ENCODE assay signal across 24 cellular contexts in the genomic region with DNA sequence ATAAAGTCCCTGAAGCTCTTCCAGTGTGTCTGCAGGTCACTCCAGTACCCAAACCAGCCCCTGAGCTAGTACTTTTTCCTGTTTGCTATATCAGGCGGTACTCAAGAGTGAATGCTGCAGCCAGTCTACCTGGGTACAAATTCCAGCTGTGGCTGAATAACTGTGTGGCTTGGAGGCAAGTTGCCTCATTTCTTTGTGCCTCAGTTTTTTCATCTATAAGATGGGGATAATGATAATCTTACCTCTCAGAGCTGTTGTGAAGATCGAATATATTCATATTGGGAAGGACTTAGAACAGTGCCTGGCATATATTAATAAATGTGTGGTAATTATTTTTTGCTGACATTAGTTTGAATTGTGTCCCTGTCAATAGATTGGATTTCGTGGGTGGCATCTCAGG.
"Had no signal": no experiment of that assay in that cellular context is flagged by ENCODE, and none has a peak within 500 bp of the region (broad histone marks: within the 10 kb centered on the region; RNA-seq: fewer than 3 reads in every experiment).

No MANE protein-coding gene starts in this region.

- H3K27ac ChIP-seq: neutrophil, pancreas, prostate gland, right atrium auricular region, stomach, thoracic aorta, thyroid gland, tibial nerve, upper lobe of left lung, vagina had no signal

- H3K36me3 ChIP-seq: neutrophil, pancreas, prostate gland, right atrium auricular region, sigmoid colon, stomach, thoracic aorta, thyroid gland, tibial nerve, upper lobe of left lung, vagina had no signal

- H3K4me3 ChIP-seq: pancreas, prostate gland, right atrium auricular region, sigmoid colon, stomach, thoracic aorta, thyroid gland, tibial nerve, upper lobe of left lung, vagina had no signal

- H3K9me3 ChIP-seq: neutrophil, pancreas, prostate gland, right atrium auricular region, sigmoid colon, stomach, thoracic aorta, thyroid gland, tibial nerve, upper lobe of left lung, vagina had no signal

- H3K27me3 ChIP-seq: neutrophil, right atrium auricular region, sigmoid colon, stomach, thyroid gland, tibial nerve, upper lobe of left lung, vagina had no signal

- FAIRE-seq: pancreas, small intestine, urothelium cell line had no signal

- ATAC-seq: naive thymus-derived CD8-positive, alpha-beta T cell; stimulated activated effector memory CD8-positive, alpha-beta T cell treated with anti-CD3 and anti-CD28 coated beads, Interleukin-12 subunit alpha, Interleukin-12 subunit beta, amount 100 ng/mL, for 72 hours; stimulated activated naive B cell treated with anti-CD40 and anti-IgM and Interleukin-4, amounts not matched to agents 10 μg/mL and 1 μg/mL and 100 μg/mL, for 72 hours had no signal

- H3K4me1 ChIP-seq: pancreas, prostate gland, right atrium auricular region, stomach, thyroid gland, tibial nerve, upper lobe of left lung, vagina had no signal

- DNase-seq: naive thymus-derived CD8-positive, alpha-beta T cell; nephron progenitor cell; pancreas; retina; sigmoid colon; small intestine; stimulated activated CD4-positive, alpha-beta T cell treated with anti-CD3 and anti-CD28 coated beads, Interleukin-15, amount 100 ng/mL, for 24 hours; stimulated activated CD4-positive, alpha-beta T cell treated with anti-CD3 and anti-CD28 coated beads, Interleukin-2, amount 100 ng/mL, for 24 hours; stimulated activated CD4-positive, alpha-beta T cell treated with anti-CD3 and anti-CD28 coated beads, Interleukin-2, amount 100 ng/mL, for 48 hours; stimulated activated CD4-positive, alpha-beta T cell treated with anti-CD3 and anti-CD28 coated beads, Interleukin-4, amount 100 ng/mL, for 24 hours; stimulated activated naive B cell treated with anti-CD40 and anti-IgM and Interleukin-4, amounts not matched to agents 10 μg/mL and 1 μg/mL and 100 μg/mL, for 72 hours; stimulated activated naive CD4-positive, alpha-beta T cell treated with Interleukin-2 at 50 U/mL for 16 hours; stomach; thyroid gland; trophoblast cell had no signal
